Comparison of ENCODE assay signal across 24 cellular contexts in genomic region chr16:82470506-82471196, GRCh38.
DNase-seq lines count a peak whose midpoint lies in the region; TF ChIP-seq lines count a peak whose summit lies in the region.
"Had no signal": no experiment of that assay in that cellular context is flagged by ENCODE, and none has a peak within 500 bp of the region (broad histone marks: within the 10 kb centered on the region; RNA-seq: fewer than 3 reads in every experiment).

No MANE protein-coding gene starts in this region.

- H3K27me3 ChIP-seq in liver (ENCODE audit: control insufficient read depth in 4 of 4, insufficient read depth in 4 of 4, low read length in 3 of 4) = no peaks in the 10 kb centered on the region
- no peaks in the 10 kb centered on the region for H3K27me3 ChIP-seq in H9 (ENCODE audit: insufficient read depth, low read length)

- H3K27ac Mint-ChIP-seq in brain (peak overlapping the region in 4 of 5 experiments; percentile 17 to 72 (median 54)), H9 (no peak overlapping the region)
- H3K27ac Mint-ChIP-seq: activated CD4-positive, alpha-beta memory T cell treated with anti-CD3 and anti-CD28 coated beads, Interleukin-2, amount 10 ng/mL, durations not matched to agents 7 days and 5 days; B cell; HFFc6; nephron had no signal

- H2BK20ac ChIP-seq in H9 (ENCODE audit: low read depth, low read length, poor library complexity, severe bottlenecking) = no peak overlapping the region

- H3K4me3 ChIP-seq in liver (ENCODE audit: low read depth in 1 of 3, low read length in 3 of 3) (no peak overlapping the region), foreskin fibroblast (ENCODE audit: low read depth in 1 of 2, low read length in 2 of 2) (no peak overlapping the region)
- H3K4me3 ChIP-seq: psoas muscle had no signal

- H3K79me1 ChIP-seq in H9 (ENCODE audit: insufficient read depth, low read depth, low read length, poor library complexity, severe bottlenecking) = no peaks in the 10 kb centered on the region

- no peak overlapping the region for H3K27ac ChIP-seq in liver (ENCODE audit: low read depth in 1 of 2, low read length in 2 of 2)
- no peak overlapping the region for H3K27ac ChIP-seq in H9 (ENCODE audit: insufficient read length, low read depth, low read length)
- H3K27ac ChIP-seq: foreskin keratinocyte, psoas muscle had no signal

- peak overlapping the region in 3 of 5 experiments; percentile 20 to 42 (median 26) for H3K4me3 Mint-ChIP-seq in brain
- H3K4me3 Mint-ChIP-seq in H9 = no peak overlapping the region
- H3K4me3 Mint-ChIP-seq: activated CD4-positive, alpha-beta memory T cell treated with anti-CD3 and anti-CD28 coated beads, Interleukin-2, amount 10 ng/mL, durations not matched to agents 7 days and 5 days; B cell; HFFc6; nephron had no signal

- no peak overlapping the region for H2BK15ac ChIP-seq in H9 (ENCODE audit: low read depth, low read length)

- H3K56ac ChIP-seq in H9 (ENCODE audit: insufficient read length, low read depth, low read length) = no peak overlapping the region

- H4K20me1 ChIP-seq in H9 (ENCODE audit: control insufficient read depth, insufficient read depth, insufficient read length) = no peaks in the 10 kb centered on the region

- TF ChIP-seq RAD21 in liver (IDR thresholded peaks at IDR 0.05) = no peak

- H3K4me1 Mint-ChIP-seq in brain (peaks cover 22% of the 10 kb centered on the region), H9 (peaks cover 0 to 3% of the 10 kb centered on the region in 2 experiments; a peak in 1 of 4 replicates)
- H3K4me1 Mint-ChIP-seq: activated CD4-positive, alpha-beta memory T cell treated with anti-CD3 and anti-CD28 coated beads, Interleukin-2, amount 10 ng/mL, durations not matched to agents 7 days and 5 days; B cell had no signal

- H3K36me3 Mint-ChIP-seq in brain (no peaks in the 10 kb centered on the region), H9 (ENCODE audit: insufficient read depth in 1 of 3, low read depth in 3 of 3) (no peaks in the 10 kb centered on the region; a peak in 1 of 7 replicates)

- no peaks in the 10 kb centered on the region for H3K9me3 ChIP-seq in liver (ENCODE audit: control insufficient read depth in 4 of 4, low read length in 3 of 4)
- no peaks in the 10 kb centered on the region for H3K9me3 ChIP-seq in H9 (ENCODE audit: control insufficient read depth, low read depth, low read length)
- H3K9me3 ChIP-seq: psoas muscle, SK-N-SH had no signal

- no peaks in the 10 kb centered on the region for H3K36me3 ChIP-seq in liver (ENCODE audit: control insufficient read depth in 4 of 4, insufficient read depth in 3 of 4, low read depth in 1 of 4, low read length in 3 of 4)

- no peak overlapping the region for H4K91ac ChIP-seq in H9 (ENCODE audit: insufficient read length, low read depth, low read length)

- no peak overlapping the region for H4K8ac ChIP-seq in H9 (replicated peaks; ENCODE audit: insufficient read length, low read depth, low read length)

- H3K18ac ChIP-seq in H9 (ENCODE audit: insufficient read length, low read depth, low read length) = no peak overlapping the region

- H2BK120ac ChIP-seq in H9 (ENCODE audit: low read depth, low read length, poor library complexity, severe bottlenecking) = no peak overlapping the region

- no peak overlapping the region for H4K5ac ChIP-seq in H9 (ENCODE audit: insufficient read length, low read depth, low read length)

- H3K4me1 ChIP-seq in liver (ENCODE audit: control insufficient read depth in 4 of 4, insufficient read depth in 4 of 4, low read length in 3 of 4) (peaks cover 2 to 6% (median 4%) of the 10 kb centered on the region in 4 donors), H9 (ENCODE audit: insufficient read depth, low read length) (no peaks in the 10 kb centered on the region)
- H3K4me1 ChIP-seq: foreskin keratinocyte, psoas muscle had no signal

- no peak overlapping the region for H2BK12ac ChIP-seq in H9 (ENCODE audit: insufficient read length, low read depth, low read length)

- no peak overlapping the region for H3K14ac ChIP-seq in H9 (ENCODE audit: insufficient read depth, low read length)

- H3K4ac ChIP-seq in H9 (ENCODE audit: low read depth, low read length) = no peak overlapping the region

- no peak overlapping the region for H3K9ac ChIP-seq in liver (ENCODE audit: low read depth in 1 of 2, low read length in 2 of 2)
- no peak overlapping the region for H3K9ac ChIP-seq in H9 (ENCODE audit: extremely low read depth, insufficient read length, low read length)
- H3K9ac ChIP-seq: SK-N-SH had no signal

- 45% methylated on average over 11 of the region's 11 CpGs for WGBS in liver
- no CpG with 5 or more reads among the region's 11 CpGs for WGBS in H9 (ENCODE audit: extremely low coverage, insufficient read length, low lambda C conversion rate)

- no peak overlapping the region for H3K23ac ChIP-seq in H9 (ENCODE audit: insufficient read length, low read depth, low read length)

- DNase-seq in NCI-H748 (lab: John Stamatoyannopoulos, UW; ENCODE audit: unreplicated experiment) (peak; percentile 32), NCI-H748 treated with DMSO at 0.1 percent for 48 hours (lab: John Stamatoyannopoulos, UW) (no peak), H9 (no peak), Ammon's horn (ENCODE audit: low spot score) (no peak), NCI-H774 (lab: John Stamatoyannopoulos, UW) (no peak), foreskin fibroblast (no peak)
- DNase-seq: 8988T; activated CD4-positive, alpha-beta memory T cell treated with anti-CD3 and anti-CD28 coated beads, Interleukin-2, amount 10 ng/mL, durations not matched to agents 7 days and 5 days; activated CD4-positive, CD25-positive, alpha-beta regulatory T cell; activated gamma-delta T cell treated with Interleukin-2 at 50 U/mL for 16 hours; activated T-cell treated with anti-CD3 and anti-CD28 coated beads for 4 hours; dermis blood vessel endothelial cell; foreskin keratinocyte; HFFc6; KBM-7; midbrain; NCI-H226; NK-92 treated with Interleukin-12 subunit alpha and Interleukin-12 subunit beta, amount 100 ng/mL, for 24 hours; psoas muscle; SK-N-SH had no signal

- H3T11ph ChIP-seq in H9 (ENCODE audit: low read length) = no peak overlapping the region

- no peak for TF ChIP-seq CTCF in brain (conservative IDR thresholded peaks at IDR 0.05)
- TF ChIP-seq CTCF in liver (IDR thresholded peaks at IDR 0.05; ENCODE audit: low read depth, low read length, missing input control) = no peak
- no peak for TF ChIP-seq CTCF in H9 (conservative IDR thresholded peaks at IDR 0.05)
- no peak for TF ChIP-seq CTCF in foreskin fibroblast (IDR thresholded peaks at IDR 0.05; ENCODE audit: low read depth, low read length)

- no peaks in the 10 kb centered on the region for H3K23me2 ChIP-seq in H9 (ENCODE audit: insufficient read length, low read depth, low read length, poor library complexity, severe bottlenecking)

- no peak overlapping the region for H3K4me2 ChIP-seq in H9 (ENCODE audit: insufficient read depth, insufficient read length, low read length)
- H3K4me2 ChIP-seq: SK-N-SH had no signal

- no peak overlapping the region for H2AFZ ChIP-seq in H9 (ENCODE audit: low read length)

- H2BK5ac ChIP-seq in H9 (ENCODE audit: insufficient read length, low read length) = no peak overlapping the region

- no peak overlapping the region for H2AK5ac ChIP-seq in H9 (ENCODE audit: insufficient read length, low read length)

- H3K27me3 Mint-ChIP-seq in brain (peaks cover 56% of the 10 kb centered on the region), H9 (ENCODE audit: low read depth) (no peaks in the 10 kb centered on the region; the same call in none of the 2 replicates)

- no peaks in the 10 kb centered on the region for H3K79me2 ChIP-seq in H9 (ENCODE audit: insufficient read depth, low read length)

- H3K9me3 Mint-ChIP-seq in brain = peaks cover 2 to 28% (median 11%) of the 10 kb centered on the region in 5 experiments
- no peaks in the 10 kb centered on the region for H3K9me3 Mint-ChIP-seq in H9
- H3K9me3 Mint-ChIP-seq: activated CD4-positive, alpha-beta memory T cell treated with anti-CD3 and anti-CD28 coated beads, Interleukin-2, amount 10 ng/mL, durations not matched to agents 7 days and 5 days had no signal

TF ChIP-seq in liver, 16 proteins besides CTCF, POLR2A, EP300 and RAD21:
- peak; percentile 87 to 90 for TF ChIP-seq HNF4A (conservative IDR thresholded peaks at IDR 0.05)
- no peak for TF ChIP-seq GABPA (IDR thresholded peaks at IDR 0.05 in 1 of 2, conservative IDR thresholded peaks at IDR 0.05 in 1 of 2)
- TF ChIP-seq, protein P1, sequence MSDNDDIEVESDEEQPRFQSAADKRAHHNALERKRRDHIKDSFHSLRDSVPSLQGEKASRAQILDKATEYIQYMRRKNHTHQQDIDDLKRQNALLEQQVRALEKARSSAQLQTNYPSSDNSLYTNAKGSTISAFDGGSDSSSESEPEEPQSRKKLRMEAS (IDR thresholded peaks at IDR 0.05) = peak; percentile 70
- peak; percentile 41 to 42 for TF ChIP-seq RXRA (IDR thresholded peaks at IDR 0.05)
- no peak for TF ChIP-seq TAF1 (conservative IDR thresholded peaks at IDR 0.05)
- no peak for TF ChIP-seq FOXA2 (IDR thresholded peaks at IDR 0.05)
- TF ChIP-seq SP1 (IDR thresholded peaks at IDR 0.05) = peak; percentile 72
- TF ChIP-seq HNF4G (IDR thresholded peaks at IDR 0.05) = peak; percentile 48

Comparison
In these comparisons a context has a peak if more than half of its experiments do, and no peak if none do; other contexts are left out.
1. H3K27ac Mint-ChIP-seq: peak in brain (4 of 5); none in H9 (0 of 3).
2. H3K4me3 Mint-ChIP-seq: peak in brain (3 of 5); none in H9 (0 of 2).